In the genomic region with DNA sequence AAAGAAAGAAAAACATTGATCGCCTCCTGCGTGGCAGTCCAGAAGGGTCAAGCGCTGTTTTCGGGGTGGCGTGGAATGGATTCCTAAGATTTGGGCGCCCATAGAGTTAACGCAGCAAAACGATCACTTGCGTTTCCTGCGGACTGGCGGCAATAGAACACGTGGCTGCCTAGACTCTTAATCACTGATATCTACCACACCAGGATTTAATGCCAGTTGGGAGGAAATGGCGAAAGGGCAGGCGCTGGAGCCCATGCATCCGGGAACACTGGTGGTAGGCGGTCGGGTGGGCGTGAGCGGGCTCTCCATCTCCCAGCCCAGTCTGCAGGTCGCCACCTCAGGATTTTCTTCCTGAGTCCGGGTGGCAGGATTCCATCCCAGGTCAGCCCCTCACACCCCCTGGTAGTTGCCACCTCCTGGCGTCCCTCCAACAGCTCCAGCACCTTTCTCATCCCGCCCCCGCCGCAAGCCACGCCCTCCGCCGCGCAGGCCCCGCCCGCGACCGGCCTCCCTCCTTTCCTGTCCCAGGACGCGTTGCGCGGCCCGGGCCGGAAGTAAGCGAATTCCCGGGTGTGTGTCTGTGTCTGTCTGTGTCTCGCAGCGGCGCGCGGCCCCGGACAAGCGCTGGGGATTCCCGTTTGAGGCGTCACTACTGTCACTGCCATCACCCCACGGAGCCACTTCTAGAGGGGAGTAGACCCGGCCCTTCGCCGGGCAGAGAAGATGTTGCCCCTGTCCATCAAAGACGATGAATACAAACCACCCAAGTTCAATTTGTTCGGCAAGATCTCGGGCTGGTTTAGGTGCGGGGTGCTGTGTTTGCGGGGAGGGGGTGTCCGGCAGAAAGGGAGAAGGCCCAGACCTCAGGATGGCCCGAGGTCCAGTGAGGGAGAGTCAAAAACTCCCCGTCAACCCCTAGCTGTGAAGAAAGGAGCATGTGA, we compare ENCODE assay signal across 1 cellular context.
A peak's percentile ranks its signal among the peaks of the same experiment; 100 is the strongest.
TF ChIP-seq lines count a peak whose summit lies in the region.

A gene with protein sequence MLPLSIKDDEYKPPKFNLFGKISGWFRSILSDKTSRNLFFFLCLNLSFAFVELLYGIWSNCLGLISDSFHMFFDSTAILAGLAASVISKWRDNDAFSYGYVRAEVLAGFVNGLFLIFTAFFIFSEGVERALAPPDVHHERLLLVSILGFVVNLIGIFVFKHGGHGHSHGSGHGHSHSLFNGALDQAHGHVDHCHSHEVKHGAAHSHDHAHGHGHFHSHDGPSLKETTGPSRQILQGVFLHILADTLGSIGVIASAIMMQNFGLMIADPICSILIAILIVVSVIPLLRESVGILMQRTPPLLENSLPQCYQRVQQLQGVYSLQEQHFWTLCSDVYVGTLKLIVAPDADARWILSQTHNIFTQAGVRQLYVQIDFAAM (plus strand): TSS at position 551 of the 941 bp plus-strand sequence. CDS start 173 bp downstream, at position 724.

TF ChIP-seq in WTC11, 78 proteins besides CTCF, POLR2A, EP300 and RAD21 (continued from another document):
- TF ChIP-seq, protein P1, sequence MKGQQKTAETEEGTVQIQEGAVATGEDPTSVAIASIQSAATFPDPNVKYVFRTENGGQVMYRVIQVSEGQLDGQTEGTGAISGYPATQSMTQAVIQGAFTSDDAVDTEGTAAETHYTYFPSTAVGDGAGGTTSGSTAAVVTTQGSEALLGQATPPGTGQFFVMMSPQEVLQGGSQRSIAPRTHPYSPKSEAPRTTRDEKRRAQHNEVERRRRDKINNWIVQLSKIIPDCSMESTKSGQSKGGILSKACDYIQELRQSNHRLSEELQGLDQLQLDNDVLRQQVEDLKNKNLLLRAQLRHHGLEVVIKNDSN (CRISPR knock-in tag; IDR thresholded peaks at IDR 0.05), result no peak; the same call in 1 of the 2 replicates
- TF ChIP-seq, protein P2, sequence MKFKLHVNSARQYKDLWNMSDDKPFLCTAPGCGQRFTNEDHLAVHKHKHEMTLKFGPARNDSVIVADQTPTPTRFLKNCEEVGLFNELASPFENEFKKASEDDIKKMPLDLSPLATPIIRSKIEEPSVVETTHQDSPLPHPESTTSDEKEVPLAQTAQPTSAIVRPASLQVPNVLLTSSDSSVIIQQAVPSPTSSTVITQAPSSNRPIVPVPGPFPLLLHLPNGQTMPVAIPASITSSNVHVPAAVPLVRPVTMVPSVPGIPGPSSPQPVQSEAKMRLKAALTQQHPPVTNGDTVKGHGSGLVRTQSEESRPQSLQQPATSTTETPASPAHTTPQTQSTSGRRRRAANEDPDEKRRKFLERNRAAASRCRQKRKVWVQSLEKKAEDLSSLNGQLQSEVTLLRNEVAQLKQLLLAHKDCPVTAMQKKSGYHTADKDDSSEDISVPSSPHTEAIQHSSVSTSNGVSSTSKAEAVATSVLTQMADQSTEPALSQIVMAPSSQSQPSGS (CRISPR knock-in tag; IDR thresholded peaks at IDR 0.05; ENCODE audit: borderline replicate concordance, low read depth), result no peak
- TF ChIP-seq, protein P3, sequence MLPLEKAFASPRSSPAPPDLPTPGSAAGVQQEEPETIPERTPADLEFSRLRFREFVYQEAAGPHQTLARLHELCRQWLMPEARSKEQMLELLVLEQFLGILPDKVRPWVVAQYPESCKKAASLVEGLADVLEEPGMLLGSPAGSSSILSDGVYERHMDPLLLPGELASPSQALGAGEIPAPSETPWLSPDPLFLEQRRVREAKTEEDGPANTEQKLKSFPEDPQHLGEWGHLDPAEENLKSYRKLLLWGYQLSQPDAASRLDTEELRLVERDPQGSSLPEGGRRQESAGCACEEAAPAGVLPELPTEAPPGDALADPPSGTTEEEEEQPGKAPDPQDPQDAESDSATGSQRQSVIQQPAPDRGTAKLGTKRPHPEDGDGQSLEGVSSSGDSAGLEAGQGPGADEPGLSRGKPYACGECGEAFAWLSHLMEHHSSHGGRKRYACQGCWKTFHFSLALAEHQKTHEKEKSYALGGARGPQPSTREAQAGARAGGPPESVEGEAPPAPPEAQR (CRISPR knock-in tag; IDR thresholded peaks at IDR 0.05), result no peak
- TF ChIP-seq HMGA2 (CRISPR knock-in tag; IDR thresholded peaks at IDR 0.05) (no peak), CREM (CRISPR knock-in tag; IDR thresholded peaks at IDR 0.05) (no peak), ZNF219 (CRISPR knock-in tag; IDR thresholded peaks at IDR 0.05; ENCODE audit: borderline replicate concordance) (no peak), ELF4 (CRISPR knock-in tag; IDR thresholded peaks at IDR 0.05; ENCODE audit: low read depth) (no peak), ZBTB21 (CRISPR knock-in tag; IDR thresholded peaks at IDR 0.05; ENCODE audit: borderline replicate concordance) (no peak), ZNF232 (CRISPR knock-in tag; IDR thresholded peaks at IDR 0.05) (no peak; the same call in 1 of the 2 replicates), KAT7 (CRISPR knock-in tag; IDR thresholded peaks at IDR 0.05; ENCODE audit: borderline replicate concordance) (no peak), CBFB (CRISPR knock-in tag; IDR thresholded peaks at IDR 0.05; ENCODE audit: low read depth) (no peak), GTF2I (CRISPR knock-in tag; conservative IDR thresholded peaks at IDR 0.05) (no peak), GABPB1 (CRISPR knock-in tag; IDR thresholded peaks at IDR 0.05) (peak; percentile 76), ZNF416 (CRISPR knock-in tag; IDR thresholded peaks at IDR 0.05) (no peak)
- TF ChIP-seq, protein P4, sequence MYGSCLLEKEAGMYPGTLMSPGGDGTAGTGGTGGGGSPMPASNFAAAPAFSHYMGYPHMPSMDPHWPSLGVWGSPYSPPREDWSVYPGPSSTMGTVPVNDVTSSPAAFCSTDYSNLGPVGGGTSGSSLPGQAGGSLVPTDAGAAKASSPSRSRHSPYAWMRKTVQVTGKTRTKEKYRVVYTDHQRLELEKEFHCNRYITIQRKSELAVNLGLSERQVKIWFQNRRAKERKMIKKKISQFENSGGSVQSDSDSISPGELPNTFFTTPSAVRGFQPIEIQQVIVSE (CRISPR knock-in tag; IDR thresholded peaks at IDR 0.05; ENCODE audit: borderline replicate concordance), result no peak
- TF ChIP-seq, protein P5, sequence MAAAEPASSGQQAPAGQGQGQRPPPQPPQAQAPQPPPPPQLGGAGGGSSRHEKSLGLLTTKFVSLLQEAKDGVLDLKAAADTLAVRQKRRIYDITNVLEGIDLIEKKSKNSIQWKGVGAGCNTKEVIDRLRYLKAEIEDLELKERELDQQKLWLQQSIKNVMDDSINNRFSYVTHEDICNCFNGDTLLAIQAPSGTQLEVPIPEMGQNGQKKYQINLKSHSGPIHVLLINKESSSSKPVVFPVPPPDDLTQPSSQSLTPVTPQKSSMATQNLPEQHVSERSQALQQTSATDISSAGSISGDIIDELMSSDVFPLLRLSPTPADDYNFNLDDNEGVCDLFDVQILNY (CRISPR knock-in tag; IDR thresholded peaks at IDR 0.05), result no peak
